ENCODE assay signal across 9 cellular contexts in genomic region chr20:64102647-64103354, GRCh38. TPM values are rescaled to one million over a fixed set of nuclear protein-coding genes. Genes with fewer than 3 reads are reported as not detected.
DNase-seq lines count a peak whose midpoint lies in the region; ATAC-seq and TF ChIP-seq lines count a peak whose summit lies in the region.
"Had no signal": no experiment of that assay in that cellular context is flagged by ENCODE, and none has a peak within 500 bp of the region (broad histone marks: within the 10 kb centered on the region; RNA-seq: fewer than 3 reads in every experiment).

No MANE protein-coding gene starts in this region.

- no peak for TF ChIP-seq POLR2A in spleen (IDR thresholded peaks at IDR 0.05)

- intact Hi-C loops in cardiac septum (cut with DNase I) (no loop called here), spleen (cut with DNase I; ENCODE audit: low total_unique reads) (no loop called here)

- WGBS in spleen, 5 donors, result 18 to 26% (median 20%) methylated on average over 19 to 30 of the region's 30 CpGs

- no peaks in the 10 kb centered on the region for H3K9me3 ChIP-seq in spleen

- no peak for ATAC-seq in GM21723 (IDR thresholded peaks at IDR 0.05; ENCODE audit: unreplicated experiment)
- no peak for ATAC-seq in HG03565 (IDR thresholded peaks at IDR 0.05; ENCODE audit: unreplicated experiment)

- H3K27ac ChIP-seq in spleen, result peak overlapping the region in 1 of 8 donors; percentile 3

- H3K4me1 ChIP-seq in spleen, result peaks cover 5 to 43% (median 31%) of the 10 kb centered on the region in 6 donors

- peaks cover 0 to 23% (median 13%) of the 10 kb centered on the region in 6 donors for H3K36me3 ChIP-seq in spleen

- DNase-seq in NCI-H2081 (lab: John Stamatoyannopoulos, UW) (peak; percentile 47 to 59), NCI-H2081 treated with DMSO at 0.1 percent for 48 hours (lab: John Stamatoyannopoulos, UW) (no peak), NCI-H748 (lab: John Stamatoyannopoulos, UW; ENCODE audit: unreplicated experiment) (peak; percentile 84), cardiac septum (ENCODE audit: low spot score) (peak; percentile 72), spleen (peak; percentile 76)
- DNase-seq in stimulated activated CD8-positive, alpha-beta memory T cell treated with anti-CD3 and anti-CD28 coated beads, Interleukin-4, amount 100 ng/mL, for 48 hours, result no peak

- peak overlapping the region; percentile 21 to 73 (median 42) for H3K4me3 ChIP-seq in spleen

- TF ChIP-seq CTCF in spleen (IDR thresholded peaks at IDR 0.05 in 8 of 11, conservative IDR thresholded peaks at IDR 0.05 in 3 of 11), result no peak

- H3K27me3 ChIP-seq in spleen (replicated peaks in 1 of 7), result peaks cover 0 to 55% (median 28%) of the 10 kb centered on the region in 7 donors

RNA-seq across cellular contexts. Expression of gene NPBWR2, which starts 4.6 kb away (rescaled TPM):
- total RNA-seq in cardiac septum (not detected), spleen (under 1 TPM in 1 of 7 donors, not detected in 6; 0.26 TPM)
- not detected for polyA plus RNA-seq in spleen
- total RNA-seq: epithelial cell of proximal tubule had no signal

RNA-seq across cellular contexts. Expression of gene LKAAEAR1, which starts 18.6 kb away (rescaled TPM):
- total RNA-seq in cardiac septum (not detected), spleen (under 1 TPM in 1 of 7 donors, not detected in 6; 0.66 TPM)
- under 1 TPM; 0.26 to 0.53 (median 0.48) TPM for polyA plus RNA-seq in spleen
- total RNA-seq: epithelial cell of proximal tubule had no signal

RNA-seq across cellular contexts. Expression of gene OPRL1, which starts 22.9 kb away (rescaled TPM):
- total RNA-seq in cardiac septum, result 0.48 TPM
- 1 to 10 TPM; 3.7 to 7.9 (median 5.1) TPM for total RNA-seq in spleen
- polyA plus RNA-seq in spleen, result 1 to 10 TPM; 1.9 to 4.9 (median 2.5) TPM

RNA-seq across cellular contexts. Expression of gene RGS19, which starts 23.5 kb away (rescaled TPM):
- total RNA-seq in cardiac septum, result 3.1 TPM
- total RNA-seq in spleen, result 100 to 1,000 TPM in 4 of 7 donors, 10 to 100 TPM in 3; 91.6 to 186 (median 107) TPM
- polyA plus RNA-seq in spleen, result 100 to 1,000 TPM in 1 of 3 donors, 10 to 100 TPM in 2; 80.4 to 125 (median 82.0) TPM

RNA-seq across cellular contexts. Expression of gene TCEA2, which starts 39.8 kb away (rescaled TPM):
- total RNA-seq in cardiac septum, result 66.0 TPM
- total RNA-seq in spleen, result 10 to 100 TPM; 18.6 to 60.8 (median 45.0) TPM
- 10 to 100 TPM; 35.9 to 47.5 (median 41.5) TPM for polyA plus RNA-seq in spleen

Comparison
In these comparisons a context has a peak if more than half of its experiments do, and no peak if none do; other contexts are left out.
1. DNase-seq: peak in NCI-H2081 (2 of 2), NCI-H748 (single experiment), cardiac septum (single experiment) and spleen (single experiment); none in NCI-H2081 treated with DMSO at 0.1 percent for 48 hours (single experiment) and stimulated activated CD8-positive, alpha-beta memory T cell treated with anti-CD3 and anti-CD28 coated beads, Interleukin-4, amount 100 ng/mL, for 48 hours (single experiment).